9 cellular contexts compared by ENCODE assay signal in genomic region chr21:41612674-41613250, GRCh38.
DNase-seq lines count a peak whose midpoint lies in the region; ATAC-seq and TF ChIP-seq lines count a peak whose summit lies in the region.
"Had no signal": no experiment of that assay in that cellular context is flagged by ENCODE, and none has a peak within 500 bp of the region (broad histone marks: within the 10 kb centered on the region; RNA-seq: fewer than 3 reads in every experiment).

No MANE protein-coding gene starts in this region.

- no peaks in the 10 kb centered on the region for H3K4me1 ChIP-seq in OCI-LY1 (ENCODE audit: insufficient read depth, low read length, severe bottlenecking)
- H3K4me1 ChIP-seq in breast epithelium, result peaks cover 23 to 26% of the 10 kb centered on the region in 2 donors
- H3K4me1 ChIP-seq in smooth muscle cell (ENCODE audit: low read depth), result peaks cover 11% of the 10 kb centered on the region

- 9% methylated on average over 15 of the region's 15 CpGs for WGBS in smooth muscle cell (ENCODE audit: low lambda C conversion rate)

- no peak for TF ChIP-seq POLR2A in breast epithelium (IDR thresholded peaks at IDR 0.05)

- in situ Hi-C loops in ACHN (cut with HindIII; ENCODE audit: low pct_ligation_motif_present, low pct_unique_long_range_greater_than_20kb, low sequenced_read_pairs), result loop anchor here (25.0 kb wide), 1 partner anchor 150 kb away; the partner anchor contains the start of gene RIPK4

- no peaks in the 10 kb centered on the region for H3K79me2 ChIP-seq in OCI-LY1 (ENCODE audit: insufficient read depth, low read length)
- H3K79me2 ChIP-seq in smooth muscle cell (ENCODE audit: low read depth), result no peaks in the 10 kb centered on the region

- H3K9me3 ChIP-seq in OCI-LY1 (ENCODE audit: low read length), result no peaks in the 10 kb centered on the region
- H3K9me3 ChIP-seq in breast epithelium, result no peaks in the 10 kb centered on the region
- H3K9me3 ChIP-seq in smooth muscle cell (replicated peaks; ENCODE audit: low read depth), result no peaks in the 10 kb centered on the region
- H3K9me3 ChIP-seq: neutrophil had no signal

- no peak for ATAC-seq in GM21423 (IDR thresholded peaks at IDR 0.05; ENCODE audit: unreplicated experiment)
- ATAC-seq in GM19452 (IDR thresholded peaks at IDR 0.05; ENCODE audit: unreplicated experiment), result no peak

- DNase-seq in ACHN (peak; percentile 33), breast epithelium (ENCODE audit: low spot score in 2 of 2) (peak; percentile 84 to 98), inferior parietal cortex (ENCODE audit: extremely low spot score) (peak; percentile 50), smooth muscle cell (lab: John Stamatoyannopoulos, UW; ENCODE audit: unreplicated experiment) (peak; percentile 47)

- H2AFZ ChIP-seq in OCI-LY1 (ENCODE audit: low read length) (no peak overlapping the region), smooth muscle cell (ENCODE audit: low read depth) (no peak overlapping the region)

- H3K9ac ChIP-seq in OCI-LY1 (ENCODE audit: low read length), result no peak overlapping the region
- H3K9ac ChIP-seq in smooth muscle cell (ENCODE audit: low read depth), result no peak overlapping the region

- TF ChIP-seq CTCF in GM12872 (IDR thresholded peaks at IDR 0.05; ENCODE audit: insufficient read depth, low read depth, low read length) (peak; percentile 70), OCI-LY1 (IDR thresholded peaks at IDR 0.05; ENCODE audit: low read length) (peak; percentile 70), breast epithelium (IDR thresholded peaks at IDR 0.05) (peak; percentile 80 to 96 (median 83)), smooth muscle cell (IDR thresholded peaks at IDR 0.05; ENCODE audit: borderline replicate concordance, insufficient read depth, poor library complexity, severe bottlenecking) (peak; percentile 83)

- intact Hi-C loops in breast epithelium (cut with DNase I; ENCODE audit: low total_unique reads), result loop anchor here (5.0 kb wide), 1 partner anchor 165 kb away; no protein-coding TSS in a partner anchor

- H3K36me3 ChIP-seq in OCI-LY1 (ENCODE audit: insufficient read depth, low read length), result no peaks in the 10 kb centered on the region
- no peaks in the 10 kb centered on the region for H3K36me3 ChIP-seq in breast epithelium
- H3K36me3 ChIP-seq in smooth muscle cell (ENCODE audit: low read depth), result no peaks in the 10 kb centered on the region
- H3K36me3 ChIP-seq: neutrophil had no signal

- no peak overlapping the region for H3K4me2 ChIP-seq in OCI-LY1 (ENCODE audit: low read length)
- H3K4me2 ChIP-seq in smooth muscle cell, result peak overlapping the region; percentile 74

- no peaks in the 10 kb centered on the region for H3F3A ChIP-seq in OCI-LY1 (ENCODE audit: insufficient read depth, low read length)
- no peaks in the 10 kb centered on the region for H3F3A ChIP-seq in smooth muscle cell (ENCODE audit: low read depth)

- no peaks in the 10 kb centered on the region for H4K20me1 ChIP-seq in OCI-LY1 (ENCODE audit: insufficient read depth, low read length)
- H4K20me1 ChIP-seq in smooth muscle cell (ENCODE audit: low read depth), result no peaks in the 10 kb centered on the region

- H3K27me3 ChIP-seq in OCI-LY1 (ENCODE audit: insufficient read depth, low read length) (no peaks in the 10 kb centered on the region), breast epithelium (no peaks in the 10 kb centered on the region), smooth muscle cell (ENCODE audit: low read depth) (no peaks in the 10 kb centered on the region)

- no peaks in the 10 kb centered on the region for H3K9me2 ChIP-seq in OCI-LY1 (ENCODE audit: low read depth, low read length)

- H3K27ac ChIP-seq in OCI-LY1 (ENCODE audit: low read depth, low read length, poor library complexity, severe bottlenecking) (no peak overlapping the region), breast epithelium (peak overlapping the region; percentile 93 to 95), smooth muscle cell (ENCODE audit: low read depth) (peak overlapping the region; percentile 21)
- H3K27ac ChIP-seq: neutrophil had no signal

- no peak overlapping the region for H3K4me3 ChIP-seq in OCI-LY1 (ENCODE audit: low read depth, low read length, poor library complexity, severe bottlenecking)
- H3K4me3 ChIP-seq in breast epithelium, result peak overlapping the region in 1 of 3 donors; percentile 31
- no peak overlapping the region for H3K4me3 ChIP-seq in smooth muscle cell

Comparison
In these comparisons a context has a peak if more than half of its experiments do, and no peak if none do; other contexts are left out.
1. DNase-seq: peak in every context shown above with its lines; median percentile 91 in breast epithelium; 50 in inferior parietal cortex; 47 in smooth muscle cell; 33 in ACHN.